Comparison of ENCODE assay signal across 15 cellular contexts in genomic region chr10:29105516-29106215, GRCh38.
DNase-seq lines count a peak whose midpoint lies in the region; ATAC-seq and TF ChIP-seq lines count a peak whose summit lies in the region.
"Had no signal": no experiment of that assay in that cellular context is flagged by ENCODE, and none has a peak within 500 bp of the region (broad histone marks: within the 10 kb centered on the region; RNA-seq: fewer than 3 reads in every experiment).

No MANE protein-coding gene starts in this region.

- CTCF ChIA-PET in Caco-2 (lab: Charles Lee) = interaction anchor here (0.6 to 1.3 kb wide), 5 partner anchors 14 to 442 kb away, joined by 3 to 5 read pairs (median 3); no protein-coding TSS in a partner anchor

- DNase-seq in Caco-2 (peak; percentile 50 to 55), M059J (ENCODE audit: low read depth) (peak; percentile 84), choroid plexus epithelial cell (ENCODE audit: low read depth) (peak; percentile 90), non-pigmented ciliary epithelial cell (ENCODE audit: low read depth) (peak; percentile 67), NCI-H146 (lab: John Stamatoyannopoulos, UW) (no peak), left colon (no peak), NCI-H2081 treated with DMSO at 0.1 percent for 48 hours (lab: John Stamatoyannopoulos, UW) (no peak)
- DNase-seq in stimulated activated CD4-positive, alpha-beta T cell treated with anti-CD3 and anti-CD28 coated beads, Interleukin-4, amount 100 ng/mL, for 4 hours = no peak
- DNase-seq: activated T-cell treated with anti-CD3 and anti-CD28 coated beads, Interleukin-2, amount 50 U/mL, for 1 hour; aorta; DMS79 treated with DMSO at 0.1 percent for 48 hours; stimulated activated naive CD4-positive, alpha-beta T cell had no signal

- 0 out of 2 replicates have a peak, but pooled peaks cover 6% of the 10 kb centered on the region for H3K9me3 ChIP-seq in Caco-2

- no peaks in the 10 kb centered on the region for H3K9me3 Mint-ChIP-seq in Caco-2 (ENCODE audit: unreplicated experiment)
- H3K9me3 Mint-ChIP-seq: neural crest cell had no signal

- peaks cover 19% of the 10 kb centered on the region for H3K36me3 Mint-ChIP-seq in Caco-2 (ENCODE audit: insufficient read depth, unreplicated experiment)

- H3K27ac Mint-ChIP-seq in Caco-2 (ENCODE audit: unreplicated experiment) = peak overlapping the region; percentile 88

- H3K4me3 Mint-ChIP-seq in Caco-2 (ENCODE audit: unreplicated experiment) = peak overlapping the region; percentile 64
- H3K4me3 Mint-ChIP-seq: neural crest cell had no signal

- H3K27me3 Mint-ChIP-seq in Caco-2 (ENCODE audit: insufficient read depth, unreplicated experiment) = no peaks in the 10 kb centered on the region

- no peaks in the 10 kb centered on the region for H3K36me3 ChIP-seq in Caco-2 (ENCODE audit: control insufficient read depth, insufficient read depth, low read length)

- POLR2A ChIA-PET in Caco-2 (lab: Charles Lee) = interaction anchor here (0.6 kb wide), 2 partner anchors 419 to 573 kb away, joined by 3 read pairs; no protein-coding TSS in a partner anchor

- peaks cover 80% of the 10 kb centered on the region for H3K4me1 ChIP-seq in Caco-2

- no peak for ATAC-seq in left colon
- ATAC-seq: esophagus mucosa, Right ventricle myocardium inferior had no signal

- H3K27me3 ChIP-seq in Caco-2 (replicated peaks; ENCODE audit: control insufficient read depth, insufficient read depth, low read length) = no peaks in the 10 kb centered on the region

- BruUV-seq in Caco-2 (replicated peaks; lab: Mats Ljungman, UMichigan) = TSS peak; percentile 68

- no peak for TF ChIP-seq CTCF in Caco-2 (IDR thresholded peaks at IDR 0.05; ENCODE audit: insufficient read depth in 1 of 2, low read depth in 1 of 2, low read length in 1 of 2, severe bottlenecking in 1 of 2, unreplicated experiment in 1 of 2)
- no peak for TF ChIP-seq CTCF in choroid plexus epithelial cell (conservative IDR thresholded peaks at IDR 0.05; ENCODE audit: low read depth, low read length)

- intact Hi-C loops in Caco-2 (cut with micrococcal nuclease; ENCODE audit: unreplicated experiment) (loop anchor here (10.0 kb wide), 1 partner anchor 81 kb away; no protein-coding TSS in a partner anchor), left colon (cut with DNase I, micrococcal nuclease) (no loop called here)

- peaks cover 70% of the 10 kb centered on the region for H3K4me1 Mint-ChIP-seq in Caco-2 (ENCODE audit: low read depth, unreplicated experiment)

- no peak overlapping the region for H3K4me3 ChIP-seq in Caco-2 (ENCODE audit: low read depth, low read length)
- H3K4me3 ChIP-seq in choroid plexus epithelial cell (ENCODE audit: low read depth, low read length) = no peak overlapping the region

Comparison
In these comparisons a context has a peak if more than half of its experiments do, and no peak if none do; other contexts are left out.
1. DNase-seq: peak in Caco-2 (2 of 2), M059J (single experiment), choroid plexus epithelial cell (single experiment) and non-pigmented ciliary epithelial cell (single experiment); none in stimulated activated CD4-positive, alpha-beta T cell treated with anti-CD3 and anti-CD28 coated beads, Interleukin-4, amount 100 ng/mL, for 4 hours (0 of 2), NCI-H146 (single experiment), left colon (0 of 2) and NCI-H2081 treated with DMSO at 0.1 percent for 48 hours (single experiment).